13 cellular contexts compared by ENCODE assay signal in the genomic region with DNA sequence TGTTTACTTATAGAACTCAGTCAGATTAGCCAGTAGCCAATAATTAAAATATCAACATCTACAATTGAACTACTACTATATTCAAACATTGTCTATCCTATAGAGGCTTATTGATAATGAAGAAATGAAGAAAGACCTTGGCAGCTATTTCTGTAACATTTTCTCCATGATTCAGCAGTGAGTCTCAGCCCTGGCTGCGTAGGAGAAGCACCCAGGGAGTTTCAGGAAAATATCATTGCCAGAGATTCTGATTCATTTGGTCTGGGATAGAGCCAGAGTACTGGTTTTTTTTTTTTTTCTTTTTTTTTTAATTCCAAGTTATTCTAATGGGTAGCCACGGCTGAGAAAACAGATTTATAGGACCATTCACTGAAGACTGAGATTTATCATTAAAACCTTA.
DNase-seq lines count a peak whose midpoint lies in the region; ATAC-seq and TF ChIP-seq lines count a peak whose summit lies in the region.
"Had no signal": no experiment of that assay in that cellular context is flagged by ENCODE, and none has a peak within 500 bp of the region (broad histone marks: within the 10 kb centered on the region; RNA-seq: fewer than 3 reads in every experiment).

No MANE protein-coding gene starts in this region.

- peaks cover 31% of the 10 kb centered on the region for H3K9me3 Mint-ChIP-seq in osteocyte (ENCODE audit: unreplicated experiment)
- H3K9me3 Mint-ChIP-seq in WTC11, result peaks cover 21% of the 10 kb centered on the region

- H3K36me3 Mint-ChIP-seq in osteocyte (ENCODE audit: unreplicated experiment) (no peaks in the 10 kb centered on the region), WTC11 (no peaks in the 10 kb centered on the region)
- H3K36me3 Mint-ChIP-seq: activated naive CD4-positive, alpha-beta T cell treated with anti-CD3 and anti-CD28 coated beads, Interleukin-2, amount 50 U/mL, for 24 hours; CD4-positive, CD25-positive, alpha-beta regulatory T cell had no signal

- DNase-seq in AG20443 (ENCODE audit: low spot score), result peak; percentile 88
- peak; percentile 61 for DNase-seq in RKO (ENCODE audit: low spot score)
- no peak for DNase-seq in osteocyte (ENCODE audit: extremely low spot score, unreplicated experiment)
- no peak for DNase-seq in stimulated activated CD8-positive, alpha-beta memory T cell treated with anti-CD3 and anti-CD28 coated beads, Interleukin-4, amount 100 ng/mL, for 48 hours
- DNase-seq in WTC11 (ENCODE audit: low spot score), result no peak
- DNase-seq in GM13977 (ENCODE audit: low spot score), result no peak
- DNase-seq: CD4-positive, CD25-positive, alpha-beta regulatory T cell; mucosa of descending colon; SJCRH30 had no signal

- TF ChIP-seq CTCF in osteocyte (IDR thresholded peaks at IDR 0.05), result no peak
- no peak for TF ChIP-seq CTCF in WTC11 (IDR thresholded peaks at IDR 0.05)
- no peak for TF ChIP-seq CTCF in GM13977 (IDR thresholded peaks at IDR 0.05; ENCODE audit: extremely low read depth, insufficient read depth, missing control alignments)

- CTCF ChIA-PET in WTC11 (lab: Charles Lee), result no interaction called here

- H3K27me3 Mint-ChIP-seq in osteocyte (ENCODE audit: unreplicated experiment) (no peaks in the 10 kb centered on the region), WTC11 (ENCODE audit: low read depth) (no peaks in the 10 kb centered on the region; the same call in 1 of the 2 replicates)
- H3K27me3 Mint-ChIP-seq: CD4-positive, CD25-positive, alpha-beta regulatory T cell; stimulated activated naive CD8-positive, alpha-beta T cell treated with anti-CD3 and anti-CD28 coated beads, Interleukin-15, Interleukin-2, amounts not matched to agents 100 ng/mL and 50 ng/mL, for 24 hours had no signal

- POLR2A ChIA-PET in WTC11 (lab: Charles Lee), result no interaction called here

- H3K4me1 Mint-ChIP-seq in osteocyte (ENCODE audit: unreplicated experiment) (peaks cover 5% of the 10 kb centered on the region), WTC11 (peaks cover 8% of the 10 kb centered on the region; the same call in 1 of the 2 replicates)
- H3K4me1 Mint-ChIP-seq: activated naive CD4-positive, alpha-beta T cell treated with anti-CD3 and anti-CD28 coated beads, Interleukin-2, amount 50 U/mL, for 24 hours; CD4-positive, CD25-positive, alpha-beta regulatory T cell had no signal

- ATAC-seq in esophagus mucosa (peak; percentile 61), WTC11 (no peak), HG02938 (IDR thresholded peaks at IDR 0.05; ENCODE audit: unreplicated experiment) (no peak)
- ATAC-seq: mucosa of descending colon had no signal

- in situ Hi-C loops in GM13977 (cut with MboI; ENCODE audit: low pct_unique_long_range_greater_than_20kb, low sequenced_read_pairs, unreplicated experiment), result no loop called here

- peak overlapping the region; percentile 4 for H3K27ac Mint-ChIP-seq in osteocyte (ENCODE audit: unreplicated experiment)
- H3K27ac Mint-ChIP-seq in WTC11, result no peak overlapping the region
- H3K27ac Mint-ChIP-seq: activated naive CD4-positive, alpha-beta T cell treated with anti-CD3 and anti-CD28 coated beads, Interleukin-2, amount 50 U/mL, for 24 hours; stimulated activated naive CD8-positive, alpha-beta T cell treated with anti-CD3 and anti-CD28 coated beads, Interleukin-15, Interleukin-2, amounts not matched to agents 100 ng/mL and 50 ng/mL, for 24 hours had no signal

- H3K4me3 Mint-ChIP-seq in osteocyte (ENCODE audit: unreplicated experiment) (no peak overlapping the region), WTC11 (no peak overlapping the region)
- H3K4me3 Mint-ChIP-seq: activated naive CD4-positive, alpha-beta T cell treated with anti-CD3 and anti-CD28 coated beads, Interleukin-2, amount 50 U/mL, for 24 hours; CD4-positive, CD25-positive, alpha-beta regulatory T cell; stimulated activated naive CD8-positive, alpha-beta T cell treated with anti-CD3 and anti-CD28 coated beads, Interleukin-15, Interleukin-2, amounts not matched to agents 100 ng/mL and 50 ng/mL, for 24 hours had no signal

TF ChIP-seq in WTC11, 78 proteins besides CTCF, POLR2A, EP300 and RAD21:
- TF ChIP-seq NFE2L1 (CRISPR knock-in tag; IDR thresholded peaks at IDR 0.05), result no peak
- TF ChIP-seq ZNF396 (CRISPR knock-in tag; IDR thresholded peaks at IDR 0.05; ENCODE audit: borderline replicate concordance), result no peak

Comparison
In these comparisons a context has a peak if more than half of its experiments do, and no peak if none do; other contexts are left out.
1. DNase-seq: peak in AG20443 (single experiment) and RKO (single experiment); none in osteocyte (single experiment), stimulated activated CD8-positive, alpha-beta memory T cell treated with anti-CD3 and anti-CD28 coated beads, Interleukin-4, amount 100 ng/mL, for 48 hours (single experiment), WTC11 (single experiment) and GM13977 (single experiment).